ENCODE assay signal across 10 cellular contexts in the genomic region with DNA sequence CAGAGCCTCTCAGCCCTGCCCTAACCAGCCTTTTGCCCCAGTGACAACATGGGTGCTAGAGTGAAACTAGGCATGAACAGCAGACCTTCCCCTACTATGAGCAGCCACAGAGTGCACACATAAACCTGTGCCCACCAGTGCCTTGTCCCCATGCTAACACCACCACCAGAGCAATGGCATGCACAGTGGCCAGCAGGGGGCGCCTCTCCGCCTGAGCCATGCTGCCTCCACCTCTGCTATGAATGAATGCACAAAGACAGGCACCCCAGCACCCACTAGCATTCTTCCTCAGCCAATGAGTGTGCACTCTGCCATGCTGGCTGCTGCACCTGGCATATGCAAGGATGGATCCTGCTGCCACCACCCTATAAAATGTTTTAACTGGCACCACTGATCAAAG.
DNase-seq lines count a peak whose midpoint lies in the region; ATAC-seq and TF ChIP-seq lines count a peak whose summit lies in the region.
"Had no signal": no experiment of that assay in that cellular context is flagged by ENCODE, and none has a peak within 500 bp of the region (broad histone marks: within the 10 kb centered on the region; RNA-seq: fewer than 3 reads in every experiment).

No MANE protein-coding gene starts in this region.

- H3K79me2 ChIP-seq in SK-N-SH (ENCODE audit: insufficient read depth): no peaks in the 10 kb centered on the region

- no peak overlapping the region for H3K4me2 ChIP-seq in SK-N-SH
- H3K4me2 ChIP-seq: BLaER1 had no signal

- H3K9me3 ChIP-seq in SK-N-SH: no peaks in the 10 kb centered on the region
- no peaks in the 10 kb centered on the region for H3K9me3 ChIP-seq in endodermal cell (ENCODE audit: control insufficient read depth, low read length)

- H3K9ac ChIP-seq in SK-N-SH: no peak overlapping the region
- H3K9ac ChIP-seq in endodermal cell (ENCODE audit: extremely low read depth, low read length, poor library complexity, severe bottlenecking): no peak overlapping the region
- H3K9ac ChIP-seq: BLaER1 had no signal

- H4K20me1 ChIP-seq in SK-N-SH (ENCODE audit: insufficient read depth): no peaks in the 10 kb centered on the region
- H4K20me1 ChIP-seq: BLaER1 had no signal

- peak; percentile 25; the same call in 1 of the 2 replicates for TF ChIP-seq RAD21 in SK-N-SH (IDR thresholded peaks at IDR 0.05; ENCODE audit: low read length)

- CTCF ChIA-PET in SK-N-SH (lab: Yijun Ruan, JAX): interaction anchor here (0.9 kb wide), 1 partner anchor 11 kb away, joined by 3 read pairs; no protein-coding TSS in a partner anchor

- 0% methylated on average over 1 of the region's 2 CpGs for WGBS in SK-N-SH (ENCODE audit: low lambda C conversion rate)
- 12% methylated on average over 2 of the region's 2 CpGs; no CpG with 5 or more reads in 1 of the 2 experiments for WGBS in endodermal cell (ENCODE audit: insufficient coverage in 1 of 2, insufficient read length in 1 of 2), 2 experiments

- no peak overlapping the region for H3K27ac Mint-ChIP-seq in endodermal cell

- no peak overlapping the region for H2AFZ ChIP-seq in SK-N-SH (ENCODE audit: low read depth)

- H3K27ac ChIP-seq in SK-N-SH (ENCODE audit: low read depth in 2 of 2, low read length in 1 of 2): no peak overlapping the region
- H3K27ac ChIP-seq in endodermal cell (ENCODE audit: low read depth, low read length): no peak overlapping the region
- H3K27ac ChIP-seq: BLaER1, RWPE1 had no signal

- no peak for TF ChIP-seq EP300 in SK-N-SH (IDR thresholded peaks at IDR 0.05; ENCODE audit: borderline replicate concordance in 1 of 2, low read depth in 1 of 2, low read length in 1 of 2)

- H3K27me3 ChIP-seq in SK-N-SH (ENCODE audit: insufficient read depth) (no peaks in the 10 kb centered on the region), endodermal cell (ENCODE audit: control insufficient read depth, insufficient read depth, low read length, poor library complexity, severe bottlenecking) (no peaks in the 10 kb centered on the region)
- H3K27me3 ChIP-seq: BLaER1 had no signal

- TF ChIP-seq CTCF in SK-N-SH (IDR thresholded peaks at IDR 0.05) (peak; percentile 54), endodermal cell (conservative IDR thresholded peaks at IDR 0.05) (peak; percentile 76)

- H3K36me3 ChIP-seq in SK-N-SH (replicated peaks in 1 of 2; ENCODE audit: control insufficient read depth in 1 of 2, insufficient read depth in 2 of 2, low read length in 1 of 2): no peaks in the 10 kb centered on the region
- H3K36me3 ChIP-seq in endodermal cell (ENCODE audit: control insufficient read depth, insufficient read depth, low read length): no peaks in the 10 kb centered on the region
- H3K36me3 ChIP-seq: BLaER1 had no signal

- DNase-seq in SK-N-SH (no peak), RKO (ENCODE audit: low spot score) (peak; percentile 0), endodermal cell (peak; percentile 85), SKM-1 (lab: John Stamatoyannopoulos, UW; ENCODE audit: unreplicated experiment) (no peak), CD1c-positive myeloid dendritic cell (ENCODE audit: extremely low spot score) (no peak)
- peak; percentile 52 for DNase-seq in stimulated activated CD8-positive, alpha-beta memory T cell treated with anti-CD3 and anti-CD28 coated beads, Interleukin-4, amount 100 ng/mL, for 48 hours

- POLR2A ChIA-PET in SK-N-SH (lab: Yijun Ruan, JAX): no interaction called here

- no peaks in the 10 kb centered on the region for H3K27me3 Mint-ChIP-seq in endodermal cell (ENCODE audit: insufficient read depth)

- peaks cover 50% of the 10 kb centered on the region for H3K9me3 Mint-ChIP-seq in endodermal cell

- no peaks in the 10 kb centered on the region for H3K4me1 Mint-ChIP-seq in endodermal cell

- H3K9me2 ChIP-seq in SK-N-SH: no peaks in the 10 kb centered on the region

- H3K4me3 Mint-ChIP-seq in endodermal cell: no peak overlapping the region

- ATAC-seq in SK-N-SH treated with all-trans-retinoic acid at 6 μM for 48 hours: no peak
- no peak for ATAC-seq in HG02870 (IDR thresholded peaks at IDR 0.05; ENCODE audit: unreplicated experiment)

- H3F3A ChIP-seq in SK-N-SH (replicated peaks; ENCODE audit: insufficient read depth): no peaks in the 10 kb centered on the region

- H3K4me3 ChIP-seq in SK-N-SH (ENCODE audit: low read depth in 2 of 2, low read length in 1 of 2) (no peak overlapping the region), endodermal cell (ENCODE audit: low read length) (no peak overlapping the region)
- H3K4me3 ChIP-seq: BLaER1 had no signal

- no peaks in the 10 kb centered on the region for H3K36me3 Mint-ChIP-seq in endodermal cell (ENCODE audit: low read depth)

- H3K4me1 ChIP-seq in SK-N-SH (ENCODE audit: control insufficient read depth in 1 of 2, insufficient read depth in 2 of 2, low read depth in 1 of 2, low read length in 1 of 2) (no peaks in the 10 kb centered on the region), endodermal cell (ENCODE audit: control insufficient read depth, insufficient read depth, low read length) (no peaks in the 10 kb centered on the region)
- H3K4me1 ChIP-seq: BLaER1 had no signal

TF ChIP-seq in SK-N-SH, 30 proteins besides CTCF, POLR2A, EP300 and RAD21 (continues in another document):
- no peak for TF ChIP-seq SIN3A (IDR thresholded peaks at IDR 0.05; ENCODE audit: borderline replicate concordance, low read depth, low read length)
- TF ChIP-seq ELF1 (IDR thresholded peaks at IDR 0.05): no peak
- TF ChIP-seq, protein P1, sequence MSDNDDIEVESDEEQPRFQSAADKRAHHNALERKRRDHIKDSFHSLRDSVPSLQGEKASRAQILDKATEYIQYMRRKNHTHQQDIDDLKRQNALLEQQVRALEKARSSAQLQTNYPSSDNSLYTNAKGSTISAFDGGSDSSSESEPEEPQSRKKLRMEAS (IDR thresholded peaks at IDR 0.05; ENCODE audit: low read depth): no peak
- no peak for TF ChIP-seq POLR2AphosphoS5 (IDR thresholded peaks at IDR 0.05; ENCODE audit: low read depth, low read length)
- TF ChIP-seq, protein P2, sequence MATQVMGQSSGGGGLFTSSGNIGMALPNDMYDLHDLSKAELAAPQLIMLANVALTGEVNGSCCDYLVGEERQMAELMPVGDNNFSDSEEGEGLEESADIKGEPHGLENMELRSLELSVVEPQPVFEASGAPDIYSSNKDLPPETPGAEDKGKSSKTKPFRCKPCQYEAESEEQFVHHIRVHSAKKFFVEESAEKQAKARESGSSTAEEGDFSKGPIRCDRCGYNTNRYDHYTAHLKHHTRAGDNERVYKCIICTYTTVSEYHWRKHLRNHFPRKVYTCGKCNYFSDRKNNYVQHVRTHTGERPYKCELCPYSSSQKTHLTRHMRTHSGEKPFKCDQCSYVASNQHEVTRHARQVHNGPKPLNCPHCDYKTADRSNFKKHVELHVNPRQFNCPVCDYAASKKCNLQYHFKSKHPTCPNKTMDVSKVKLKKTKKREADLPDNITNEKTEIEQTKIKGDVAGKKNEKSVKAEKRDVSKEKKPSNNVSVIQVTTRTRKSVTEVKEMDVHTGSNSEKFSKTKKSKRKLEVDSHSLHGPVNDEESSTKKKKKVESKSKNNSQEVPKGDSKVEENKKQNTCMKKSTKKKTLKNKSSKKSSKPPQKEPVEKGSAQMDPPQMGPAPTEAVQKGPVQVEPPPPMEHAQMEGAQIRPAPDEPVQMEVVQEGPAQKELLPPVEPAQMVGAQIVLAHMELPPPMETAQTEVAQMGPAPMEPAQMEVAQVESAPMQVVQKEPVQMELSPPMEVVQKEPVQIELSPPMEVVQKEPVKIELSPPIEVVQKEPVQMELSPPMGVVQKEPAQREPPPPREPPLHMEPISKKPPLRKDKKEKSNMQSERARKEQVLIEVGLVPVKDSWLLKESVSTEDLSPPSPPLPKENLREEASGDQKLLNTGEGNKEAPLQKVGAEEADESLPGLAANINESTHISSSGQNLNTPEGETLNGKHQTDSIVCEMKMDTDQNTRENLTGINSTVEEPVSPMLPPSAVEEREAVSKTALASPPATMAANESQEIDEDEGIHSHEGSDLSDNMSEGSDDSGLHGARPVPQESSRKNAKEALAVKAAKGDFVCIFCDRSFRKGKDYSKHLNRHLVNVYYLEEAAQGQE (IDR thresholded peaks at IDR 0.05; ENCODE audit: low read depth, low read length): no peak
- no peak for TF ChIP-seq JUND (IDR thresholded peaks at IDR 0.05)
- no peak for TF ChIP-seq RXRA (IDR thresholded peaks at IDR 0.05; ENCODE audit: borderline replicate concordance, low read depth)

TF ChIP-seq in SK-N-SH treated with all-trans-retinoic acid at 6 μM for 48 hours, 23 proteins besides CTCF, POLR2A, EP300 and RAD21:
- TF ChIP-seq TCF4 (CRISPR knock-in tag; IDR thresholded peaks at IDR 0.05; ENCODE audit: borderline replicate concordance) (no peak), OSR1 (CRISPR knock-in tag; IDR thresholded peaks at IDR 0.05) (no peak), ZC3H10 (CRISPR knock-in tag; IDR thresholded peaks at IDR 0.05) (no peak), TOX (CRISPR knock-in tag; IDR thresholded peaks at IDR 0.05; ENCODE audit: borderline replicate concordance) (no peak)

Comparison
In these comparisons a context has a peak if more than half of its experiments do, and no peak if none do; other contexts are left out.
1. DNase-seq: peak in RKO (single experiment), endodermal cell (single experiment) and stimulated activated CD8-positive, alpha-beta memory T cell treated with anti-CD3 and anti-CD28 coated beads, Interleukin-4, amount 100 ng/mL, for 48 hours (single experiment); none in SK-N-SH (single experiment), SKM-1 (single experiment) and CD1c-positive myeloid dendritic cell (single experiment).